In the genomic region with DNA sequence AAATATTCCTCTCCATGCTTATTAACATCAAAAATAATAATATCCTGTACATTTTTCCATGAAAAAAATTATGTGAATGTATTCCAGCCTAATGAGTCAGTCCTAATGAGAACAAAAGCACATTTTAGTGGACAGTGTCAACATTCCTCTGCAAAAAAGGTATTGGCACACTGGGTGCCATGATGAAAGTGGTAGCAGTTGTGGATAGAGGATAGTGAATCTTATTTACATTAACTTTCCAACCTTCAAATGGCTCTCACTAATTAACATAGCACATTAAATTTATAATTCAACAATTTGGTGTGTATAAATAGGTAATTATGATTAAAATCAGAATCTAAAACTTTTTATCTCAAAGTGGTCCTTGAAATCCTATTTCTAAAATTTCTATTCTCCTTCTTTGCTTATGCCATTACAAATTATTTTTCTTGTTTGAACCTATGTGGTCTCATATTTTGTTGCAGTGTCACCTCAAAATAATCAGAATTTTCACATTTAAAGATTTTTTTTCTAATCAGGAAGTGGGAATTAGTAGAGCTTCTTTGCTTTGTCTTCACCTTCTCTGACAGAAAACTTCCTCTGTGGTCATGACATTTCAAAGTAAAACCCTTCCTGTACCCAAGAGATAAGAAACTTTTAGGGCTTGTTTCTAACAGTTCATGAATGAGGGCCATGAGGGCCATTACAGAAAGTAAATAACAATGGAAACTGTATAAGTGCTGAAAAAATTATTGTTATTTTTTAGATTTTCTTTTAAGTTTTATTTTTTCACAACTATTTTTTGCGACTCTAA, we compare ENCODE assay signal across 1 cellular context.
A peak's percentile ranks its signal among the peaks of the same experiment; 100 is the strongest.
TF ChIP-seq lines count a peak whose summit lies in the region.

No MANE protein-coding gene starts in this region.

TF ChIP-seq in K562, 482 proteins besides CTCF, POLR2A, EP300 and RAD21 (continued from another document and continues in another):
- TF ChIP-seq, protein P1, sequence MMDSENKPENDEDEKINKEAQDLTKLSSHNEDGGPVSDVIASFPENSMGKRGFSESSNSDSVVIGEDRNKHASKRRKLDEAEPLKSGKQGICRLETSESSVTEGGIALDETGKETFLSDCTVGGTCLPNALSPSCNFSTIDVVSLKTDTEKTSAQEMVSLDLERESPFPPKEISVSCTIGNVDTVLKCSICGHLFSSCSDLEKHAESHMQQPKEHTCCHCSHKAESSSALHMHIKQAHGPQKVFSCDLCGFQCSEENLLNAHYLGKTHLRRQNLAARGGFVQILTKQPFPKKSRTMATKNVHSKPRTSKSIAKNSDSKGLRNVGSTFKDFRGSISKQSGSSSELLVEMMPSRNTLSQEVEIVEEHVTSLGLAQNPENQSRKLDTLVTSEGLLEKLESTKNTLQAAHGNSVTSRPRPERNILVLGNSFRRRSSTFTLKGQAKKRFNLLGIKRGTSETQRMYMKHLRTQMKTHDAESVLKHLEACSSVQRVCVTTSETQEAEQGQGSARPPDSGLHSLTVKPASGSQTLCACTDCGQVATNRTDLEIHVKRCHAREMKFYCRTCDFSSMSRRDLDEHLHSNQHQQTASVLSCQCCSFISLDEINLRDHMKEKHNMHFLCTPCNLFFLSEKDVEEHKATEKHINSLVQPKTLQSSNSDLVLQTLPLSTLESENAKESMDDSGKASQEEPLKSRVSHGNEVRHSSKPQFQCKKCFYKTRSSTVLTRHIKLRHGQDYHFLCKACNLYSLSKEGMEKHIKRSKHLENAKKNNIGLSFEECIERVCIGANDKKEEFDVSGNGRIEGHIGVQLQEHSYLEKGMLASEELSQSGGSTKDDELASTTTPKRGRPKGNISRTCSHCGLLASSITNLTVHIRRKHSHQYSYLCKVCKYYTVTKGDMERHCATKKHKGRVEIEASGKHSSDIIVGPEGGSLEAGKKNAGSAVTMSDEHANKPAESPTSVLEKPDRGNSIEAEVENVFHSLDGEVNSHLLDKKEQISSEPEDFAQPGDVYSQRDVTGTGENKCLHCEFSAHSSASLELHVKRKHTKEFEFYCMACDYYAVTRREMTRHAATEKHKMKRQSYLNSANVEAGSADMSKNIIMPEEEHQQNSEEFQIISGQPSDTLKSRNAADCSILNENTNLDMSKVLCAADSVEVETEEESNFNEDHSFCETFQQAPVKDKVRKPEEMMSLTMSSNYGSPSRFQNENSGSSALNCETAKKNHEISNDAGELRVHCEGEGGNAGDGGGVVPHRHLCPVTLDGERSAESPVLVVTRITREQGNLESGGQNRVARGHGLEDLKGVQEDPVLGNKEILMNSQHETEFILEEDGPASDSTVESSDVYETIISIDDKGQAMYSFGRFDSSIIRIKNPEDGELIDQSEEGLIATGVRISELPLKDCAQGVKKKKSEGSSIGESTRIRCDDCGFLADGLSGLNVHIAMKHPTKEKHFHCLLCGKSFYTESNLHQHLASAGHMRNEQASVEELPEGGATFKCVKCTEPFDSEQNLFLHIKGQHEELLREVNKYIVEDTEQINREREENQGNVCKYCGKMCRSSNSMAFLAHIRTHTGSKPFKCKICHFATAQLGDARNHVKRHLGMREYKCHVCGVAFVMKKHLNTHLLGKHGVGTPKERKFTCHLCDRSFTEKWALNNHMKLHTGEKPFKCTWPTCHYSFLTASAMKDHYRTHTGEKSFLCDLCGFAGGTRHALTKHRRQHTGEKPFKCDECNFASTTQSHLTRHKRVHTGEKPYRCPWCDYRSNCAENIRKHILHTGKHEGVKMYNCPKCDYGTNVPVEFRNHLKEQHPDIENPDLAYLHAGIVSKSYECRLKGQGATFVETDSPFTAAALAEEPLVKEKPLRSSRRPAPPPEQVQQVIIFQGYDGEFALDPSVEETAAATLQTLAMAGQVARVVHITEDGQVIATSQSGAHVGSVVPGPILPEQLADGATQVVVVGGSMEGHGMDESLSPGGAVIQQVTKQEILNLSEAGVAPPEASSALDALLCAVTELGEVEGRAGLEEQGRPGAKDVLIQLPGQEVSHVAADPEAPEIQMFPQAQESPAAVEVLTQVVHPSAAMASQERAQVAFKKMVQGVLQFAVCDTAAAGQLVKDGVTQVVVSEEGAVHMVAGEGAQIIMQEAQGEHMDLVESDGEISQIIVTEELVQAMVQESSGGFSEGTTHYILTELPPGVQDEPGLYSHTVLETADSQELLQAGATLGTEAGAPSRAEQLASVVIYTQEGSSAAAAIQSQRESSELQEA (IDR thresholded peaks at IDR 0.05; ENCODE audit: low read depth) = no peak
- TF ChIP-seq NFYB (IDR thresholded peaks at IDR 0.05; ENCODE audit: extremely low read depth, insufficient read length) = no peak
- TF ChIP-seq, protein P2, sequence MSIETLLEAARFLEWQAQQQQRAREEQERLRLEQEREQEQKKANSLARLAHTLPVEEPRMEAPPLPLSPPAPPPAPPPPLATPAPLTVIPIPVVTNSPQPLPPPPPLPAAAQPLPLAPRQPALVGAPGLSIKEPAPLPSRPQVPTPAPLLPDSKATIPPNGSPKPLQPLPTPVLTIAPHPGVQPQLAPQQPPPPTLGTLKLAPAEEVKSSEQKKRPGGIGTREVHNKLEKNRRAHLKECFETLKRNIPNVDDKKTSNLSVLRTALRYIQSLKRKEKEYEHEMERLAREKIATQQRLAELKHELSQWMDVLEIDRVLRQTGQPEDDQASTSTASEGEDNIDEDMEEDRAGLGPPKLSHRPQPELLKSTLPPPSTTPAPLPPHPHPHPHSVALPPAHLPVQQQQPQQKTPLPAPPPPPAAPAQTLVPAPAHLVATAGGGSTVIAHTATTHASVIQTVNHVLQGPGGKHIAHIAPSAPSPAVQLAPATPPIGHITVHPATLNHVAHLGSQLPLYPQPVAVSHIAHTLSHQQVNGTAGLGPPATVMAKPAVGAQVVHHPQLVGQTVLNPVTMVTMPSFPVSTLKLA (conservative IDR thresholded peaks at IDR 0.05) = peak; percentile 83 to 91
- peak in 1 of 2 experiments; percentile 76; a peak in 1 of 4 replicates for TF ChIP-seq ARNT (IDR thresholded peaks at IDR 0.05)
- no peak for TF ChIP-seq SLC30A9 (CRISPR knock-in tag; IDR thresholded peaks at IDR 0.05)
- no peak for TF ChIP-seq BCL6 (CRISPR knock-in tag; IDR thresholded peaks at IDR 0.05)
- no peak for TF ChIP-seq CBX2 (IDR thresholded peaks at IDR 0.05; ENCODE audit: insufficient read depth, low read length, poor library complexity, severe bottlenecking)
- no peak for TF ChIP-seq RBM17 (IDR thresholded peaks at IDR 0.05; ENCODE audit: borderline replicate concordance, low read depth, low read length)
- TF ChIP-seq XRCC4 (IDR thresholded peaks at IDR 0.05; ENCODE audit: extremely low read depth, insufficient read depth, insufficient read length) = no peak
- TF ChIP-seq SETDB1 (IDR thresholded peaks at IDR 0.05; ENCODE audit: low read length) = no peak
- no peak for TF ChIP-seq ZSCAN32 (CRISPR knock-in tag; IDR thresholded peaks at IDR 0.05)
- TF ChIP-seq KLF16 (IDR thresholded peaks at IDR 0.05) = peak; percentile 70
- TF ChIP-seq PCBP2 (IDR thresholded peaks at IDR 0.05; ENCODE audit: low read depth, low read length, poor library complexity, severe bottlenecking) = no peak
- TF ChIP-seq POU5F1 (IDR thresholded peaks at IDR 0.05; ENCODE audit: borderline replicate concordance, low read depth, low read length, partially characterized antibody) = no peak
- TF ChIP-seq, protein P3, sequence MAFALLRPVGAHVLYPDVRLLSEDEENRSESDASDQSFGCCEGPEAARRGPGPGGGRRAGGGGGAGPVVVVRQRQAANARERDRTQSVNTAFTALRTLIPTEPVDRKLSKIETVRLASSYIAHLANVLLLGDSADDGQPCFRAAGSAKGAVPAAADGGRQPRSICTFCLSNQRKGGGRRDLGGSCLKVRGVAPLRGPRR (CRISPR knock-in tag; IDR thresholded peaks at IDR 0.05) = peak; percentile 52; the same call in 1 of the 2 replicates
- TF ChIP-seq ZNF3 (CRISPR knock-in tag; IDR thresholded peaks at IDR 0.05) = no peak
- no peak for TF ChIP-seq TEAD2 (tag; IDR thresholded peaks at IDR 0.05)
- TF ChIP-seq, protein P4, sequence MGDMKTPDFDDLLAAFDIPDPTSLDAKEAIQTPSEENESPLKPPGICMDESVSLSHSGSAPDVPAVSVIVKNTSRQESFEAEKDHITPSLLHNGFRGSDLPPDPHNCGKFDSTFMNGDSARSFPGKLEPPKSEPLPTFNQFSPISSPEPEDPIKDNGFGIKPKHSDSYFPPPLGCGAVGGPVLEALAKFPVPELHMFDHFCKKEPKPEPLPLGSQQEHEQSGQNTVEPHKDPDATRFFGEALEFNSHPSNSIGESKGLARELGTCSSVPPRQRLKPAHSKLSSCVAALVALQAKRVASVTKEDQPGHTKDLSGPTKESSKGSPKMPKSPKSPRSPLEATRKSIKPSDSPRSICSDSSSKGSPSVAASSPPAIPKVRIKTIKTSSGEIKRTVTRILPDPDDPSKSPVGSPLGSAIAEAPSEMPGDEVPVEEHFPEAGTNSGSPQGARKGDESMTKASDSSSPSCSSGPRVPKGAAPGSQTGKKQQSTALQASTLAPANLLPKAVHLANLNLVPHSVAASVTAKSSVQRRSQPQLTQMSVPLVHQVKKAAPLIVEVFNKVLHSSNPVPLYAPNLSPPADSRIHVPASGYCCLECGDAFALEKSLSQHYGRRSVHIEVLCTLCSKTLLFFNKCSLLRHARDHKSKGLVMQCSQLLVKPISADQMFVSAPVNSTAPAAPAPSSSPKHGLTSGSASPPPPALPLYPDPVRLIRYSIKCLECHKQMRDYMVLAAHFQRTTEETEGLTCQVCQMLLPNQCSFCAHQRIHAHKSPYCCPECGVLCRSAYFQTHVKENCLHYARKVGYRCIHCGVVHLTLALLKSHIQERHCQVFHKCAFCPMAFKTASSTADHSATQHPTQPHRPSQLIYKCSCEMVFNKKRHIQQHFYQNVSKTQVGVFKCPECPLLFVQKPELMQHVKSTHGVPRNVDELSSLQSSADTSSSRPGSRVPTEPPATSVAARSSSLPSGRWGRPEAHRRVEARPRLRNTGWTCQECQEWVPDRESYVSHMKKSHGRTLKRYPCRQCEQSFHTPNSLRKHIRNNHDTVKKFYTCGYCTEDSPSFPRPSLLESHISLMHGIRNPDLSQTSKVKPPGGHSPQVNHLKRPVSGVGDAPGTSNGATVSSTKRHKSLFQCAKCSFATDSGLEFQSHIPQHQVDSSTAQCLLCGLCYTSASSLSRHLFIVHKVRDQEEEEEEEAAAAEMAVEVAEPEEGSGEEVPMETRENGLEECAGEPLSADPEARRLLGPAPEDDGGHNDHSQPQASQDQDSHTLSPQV (IDR thresholded peaks at IDR 0.05) = peak; percentile 69; the same call in 1 of the 2 replicates
- TF ChIP-seq C11orf30 (IDR thresholded peaks at IDR 0.05; ENCODE audit: low read depth) = peak; percentile 61
- TF ChIP-seq SMAD4 (CRISPR knock-in tag; conservative IDR thresholded peaks at IDR 0.05) = no peak
- no peak for TF ChIP-seq SAFB2 (IDR thresholded peaks at IDR 0.05; ENCODE audit: borderline replicate concordance, low read depth, low read length, severe bottlenecking)
- TF ChIP-seq, protein P5, sequence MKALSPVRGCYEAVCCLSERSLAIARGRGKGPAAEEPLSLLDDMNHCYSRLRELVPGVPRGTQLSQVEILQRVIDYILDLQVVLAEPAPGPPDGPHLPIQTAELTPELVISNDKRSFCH (CRISPR knock-in tag; IDR thresholded peaks at IDR 0.05) = no peak
- TF ChIP-seq, protein P5 (tag; IDR thresholded peaks at IDR 0.05) = 0 out of 2 replicates have a peak, but pooled peaks have one; percentile 67
- TF ChIP-seq KLF1 (tag; IDR thresholded peaks at IDR 0.05) = no peak
- no peak; the same call in 1 of the 2 replicates for TF ChIP-seq BRD4 (IDR thresholded peaks at IDR 0.05)
- peak; percentile 93 for TF ChIP-seq SMARCE1 (IDR thresholded peaks at IDR 0.05)
- no peak for TF ChIP-seq ELF2 (CRISPR knock-in tag; IDR thresholded peaks at IDR 0.05)
- no peak for TF ChIP-seq MTA3 (IDR thresholded peaks at IDR 0.05; ENCODE audit: borderline replicate concordance)
- no peak for TF ChIP-seq HDGF (IDR thresholded peaks at IDR 0.05)
- TF ChIP-seq, protein P6, sequence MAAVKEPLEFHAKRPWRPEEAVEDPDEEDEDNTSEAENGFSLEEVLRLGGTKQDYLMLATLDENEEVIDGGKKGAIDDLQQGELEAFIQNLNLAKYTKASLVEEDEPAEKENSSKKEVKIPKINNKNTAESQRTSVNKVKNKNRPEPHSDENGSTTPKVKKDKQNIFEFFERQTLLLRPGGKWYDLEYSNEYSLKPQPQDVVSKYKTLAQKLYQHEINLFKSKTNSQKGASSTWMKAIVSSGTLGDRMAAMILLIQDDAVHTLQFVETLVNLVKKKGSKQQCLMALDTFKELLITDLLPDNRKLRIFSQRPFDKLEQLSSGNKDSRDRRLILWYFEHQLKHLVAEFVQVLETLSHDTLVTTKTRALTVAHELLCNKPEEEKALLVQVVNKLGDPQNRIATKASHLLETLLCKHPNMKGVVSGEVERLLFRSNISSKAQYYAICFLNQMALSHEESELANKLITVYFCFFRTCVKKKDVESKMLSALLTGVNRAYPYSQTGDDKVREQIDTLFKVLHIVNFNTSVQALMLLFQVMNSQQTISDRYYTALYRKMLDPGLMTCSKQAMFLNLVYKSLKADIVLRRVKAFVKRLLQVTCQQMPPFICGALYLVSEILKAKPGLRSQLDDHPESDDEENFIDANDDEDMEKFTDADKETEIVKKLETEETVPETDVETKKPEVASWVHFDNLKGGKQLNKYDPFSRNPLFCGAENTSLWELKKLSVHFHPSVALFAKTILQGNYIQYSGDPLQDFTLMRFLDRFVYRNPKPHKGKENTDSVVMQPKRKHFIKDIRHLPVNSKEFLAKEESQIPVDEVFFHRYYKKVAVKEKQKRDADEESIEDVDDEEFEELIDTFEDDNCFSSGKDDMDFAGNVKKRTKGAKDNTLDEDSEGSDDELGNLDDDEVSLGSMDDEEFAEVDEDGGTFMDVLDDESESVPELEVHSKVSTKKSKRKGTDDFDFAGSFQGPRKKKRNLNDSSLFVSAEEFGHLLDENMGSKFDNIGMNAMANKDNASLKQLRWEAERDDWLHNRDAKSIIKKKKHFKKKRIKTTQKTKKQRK (IDR thresholded peaks at IDR 0.05; ENCODE audit: borderline replicate concordance, low read depth, low read length) = no peak
- TF ChIP-seq, protein P7, sequence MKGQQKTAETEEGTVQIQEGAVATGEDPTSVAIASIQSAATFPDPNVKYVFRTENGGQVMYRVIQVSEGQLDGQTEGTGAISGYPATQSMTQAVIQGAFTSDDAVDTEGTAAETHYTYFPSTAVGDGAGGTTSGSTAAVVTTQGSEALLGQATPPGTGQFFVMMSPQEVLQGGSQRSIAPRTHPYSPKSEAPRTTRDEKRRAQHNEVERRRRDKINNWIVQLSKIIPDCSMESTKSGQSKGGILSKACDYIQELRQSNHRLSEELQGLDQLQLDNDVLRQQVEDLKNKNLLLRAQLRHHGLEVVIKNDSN (CRISPR knock-in tag; IDR thresholded peaks at IDR 0.05) = no peak
- peak; percentile 97 for TF ChIP-seq HDAC2 (IDR thresholded peaks at IDR 0.05)
- peak in 1 of 2 experiments; percentile 90; a peak in 3 of 4 replicates for TF ChIP-seq HDAC1 (IDR thresholded peaks at IDR 0.05)
- TF ChIP-seq ZNF436 (CRISPR knock-in tag; IDR thresholded peaks at IDR 0.05) = no peak
- no peak for TF ChIP-seq GATAD2A (IDR thresholded peaks at IDR 0.05)
- TF ChIP-seq TOE1 (IDR thresholded peaks at IDR 0.05; ENCODE audit: borderline replicate concordance) = no peak
- no peak for TF ChIP-seq TOE1 (CRISPR knock-in tag; IDR thresholded peaks at IDR 0.05; ENCODE audit: borderline replicate concordance, low read depth)
- TF ChIP-seq ZNF561 (CRISPR knock-in tag; conservative IDR thresholded peaks at IDR 0.05) = no peak
- TF ChIP-seq ILF3 (IDR thresholded peaks at IDR 0.05; ENCODE audit: borderline replicate concordance) = no peak
- no peak for TF ChIP-seq ZNF551 (CRISPR knock-in tag; IDR thresholded peaks at IDR 0.05)
- TF ChIP-seq SMARCA4 (IDR thresholded peaks at IDR 0.05) = peak; percentile 97
- no peak for TF ChIP-seq NFATC3 (IDR thresholded peaks at IDR 0.05)
- peak; percentile 77 for TF ChIP-seq BRD9 (IDR thresholded peaks at IDR 0.05; ENCODE audit: low read depth, partially characterized antibody)
- no peak for TF ChIP-seq RBM39 (optimal IDR thresholded peaks at IDR 0.05; ENCODE audit: low read depth, low read length)
- peak; percentile 82 for TF ChIP-seq NFE2 (IDR thresholded peaks at IDR 0.05; ENCODE audit: low read depth)
- no peak for TF ChIP-seq GABPB2 (CRISPR knock-in tag; conservative IDR thresholded peaks at IDR 0.05)
